1 cellular context compared by ENCODE assay signal in the genomic region with DNA sequence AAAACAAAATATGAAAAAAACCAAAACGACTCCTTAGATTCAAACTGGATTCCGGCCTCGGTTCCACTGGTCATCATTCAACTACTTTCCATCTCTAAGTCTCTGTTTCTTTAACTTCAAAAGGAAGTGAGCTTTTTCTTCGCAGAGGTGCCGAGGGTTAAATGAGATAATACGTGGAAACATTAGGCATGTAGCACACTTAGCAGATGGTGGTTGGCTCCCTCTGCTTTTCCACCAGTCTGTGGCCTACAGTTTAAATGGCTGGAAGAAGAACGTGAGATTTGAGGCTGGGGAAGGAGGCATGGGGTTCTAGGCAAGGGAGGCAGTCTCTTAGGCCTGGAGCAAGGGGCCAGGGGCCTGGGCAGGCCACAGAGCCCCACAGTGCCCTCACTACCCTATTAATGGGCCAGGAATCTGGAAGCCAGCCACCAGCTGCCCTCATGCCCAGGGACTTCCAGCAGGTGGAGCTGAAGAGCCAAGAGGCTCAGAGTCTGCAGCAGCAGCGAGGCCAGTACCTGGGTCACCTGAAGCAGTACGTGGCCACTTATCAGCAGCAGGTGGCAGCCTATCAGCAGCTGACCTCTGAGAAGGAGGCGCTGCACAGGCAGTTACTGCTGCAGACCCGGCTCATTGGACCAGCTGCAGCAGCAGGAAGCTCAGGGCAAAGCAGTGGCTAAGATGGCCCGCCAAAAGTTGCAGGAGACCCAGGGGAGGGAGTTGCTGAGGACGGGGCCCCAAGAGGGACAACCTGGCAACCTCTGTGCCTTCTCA.
TF ChIP-seq lines count a peak whose summit lies in the region.

No MANE protein-coding gene starts in this region.

TF ChIP-seq in SK-N-SH, 30 proteins besides CTCF, POLR2A, EP300 and RAD21:
- TF ChIP-seq SMC3 (IDR thresholded peaks at IDR 0.05; ENCODE audit: low read depth, low read length) = peak; percentile 41
